In the genomic region with DNA sequence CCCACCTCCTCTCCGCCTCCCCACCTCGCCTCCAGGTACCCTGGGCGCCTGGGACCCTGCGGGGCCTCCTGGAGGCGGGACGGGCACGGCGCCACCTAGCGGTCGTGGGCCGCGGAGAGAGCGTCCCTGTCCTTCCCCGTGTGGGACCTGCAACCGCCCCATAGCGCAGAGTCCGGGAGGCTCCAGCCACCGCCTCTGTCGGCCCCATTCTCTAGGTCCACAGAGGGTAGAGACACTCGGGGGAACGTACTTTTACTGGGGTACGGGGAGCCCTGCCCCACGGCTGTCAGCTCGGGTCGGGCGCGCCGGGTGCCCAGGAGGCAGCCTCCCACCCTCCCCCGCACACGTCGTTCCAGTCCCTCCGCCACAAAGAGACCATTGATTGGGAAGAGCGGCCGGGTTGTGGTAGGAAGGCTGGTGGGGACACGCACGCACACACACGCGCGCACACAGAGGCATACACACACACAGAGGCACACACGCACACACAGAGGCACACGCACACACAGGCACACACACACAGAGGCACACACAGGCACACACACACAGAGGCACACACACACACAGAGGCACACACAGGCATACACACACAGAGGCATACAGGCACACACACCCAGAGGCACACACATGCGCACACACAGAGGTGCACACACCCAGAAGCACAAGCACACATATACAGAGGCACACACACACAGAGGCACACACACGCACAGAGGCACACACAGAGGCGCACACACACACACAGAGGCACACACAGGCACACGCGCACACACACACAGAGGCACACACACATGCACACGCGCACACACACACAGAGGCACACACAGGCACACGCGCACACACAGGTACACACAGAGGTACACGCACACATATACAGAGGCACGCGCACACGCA, we compare ENCODE assay signal across 8 cellular contexts. TPM values are rescaled to one million over a fixed set of nuclear protein-coding genes. Genes with fewer than 3 reads are reported as not detected.
A peak's percentile ranks its signal among the peaks of the same experiment; 100 is the strongest.
DNase-seq lines count a peak whose midpoint lies in the region; ATAC-seq, FAIRE-seq and TF ChIP-seq lines count a peak whose summit lies in the region.

No MANE protein-coding gene starts in this region.

- TF ChIP-seq EP300 in H1 (IDR thresholded peaks at IDR 0.05; ENCODE audit: borderline replicate concordance in 1 of 2, low read depth in 2 of 2, low read length in 2 of 2), result no peak

- H4K5ac ChIP-seq in H1 (ENCODE audit: insufficient read length, low read depth, low read length), result peak overlapping the region; percentile 48

- FAIRE-seq in H1 (lab: Jason Lieb, UNC), result no peak

- H3K27me3 ChIP-seq in H1 (replicated peaks in 1 of 4; ENCODE audit: control insufficient read depth in 3 of 4, extremely low read depth in 1 of 4, insufficient read depth in 3 of 4, low read length in 3 of 4), result peaks cover 0 to 22% (median 13%) of the 10 kb centered on the region in 4 experiments; a peak in 6 of 7 replicates

- H3K23me2 ChIP-seq in H1 (ENCODE audit: low read depth, low read length), result peaks cover 13% of the 10 kb centered on the region; the same call in 1 of the 2 replicates

- H3K27ac ChIP-seq in H1 (ENCODE audit: low read depth, low read length), result no peak overlapping the region

- H3K79me2 ChIP-seq in H1 (ENCODE audit: control insufficient read depth in 1 of 2, insufficient read depth in 2 of 2, low read length in 2 of 2), result no peaks in the 10 kb centered on the region

- H3K36me3 ChIP-seq in H1 (ENCODE audit: control insufficient read depth in 2 of 4, insufficient read depth in 4 of 4, low read length in 3 of 4), result no peaks in the 10 kb centered on the region

- DNase-seq in EH (ENCODE audit: low read depth), result peak; percentile 35
- DNase-seq in HuH-7 (ENCODE audit: low spot score), result peak; percentile 83
- DNase-seq in activated CD8-positive, alpha-beta memory T cell treated with anti-CD3 and anti-CD28 coated beads for 24 hours, result peak; percentile 87
- DNase-seq in H1 (ENCODE audit: low read depth in 1 of 2, low spot score in 2 of 2), result peak in 1 of 2 experiments; percentile 95
- DNase-seq in midbrain (lab: John Stamatoyannopoulos, UW), result peak; percentile 83
- peak; percentile 39 for DNase-seq in stimulated activated naive CD4-positive, alpha-beta T cell treated with Interleukin-2 at 50 U/mL for 16 hours (lab: John Stamatoyannopoulos, UW)
- DNase-seq in NCI-H524 (lab: John Stamatoyannopoulos, UW), result no peak

- peak overlapping the region; percentile 100 for H2BK15ac ChIP-seq in H1 (ENCODE audit: low read length)

- WGBS in H1 (ENCODE audit: extremely low coverage in 1 of 2, insufficient coverage in 1 of 2, insufficient read length in 1 of 2, insufficient replicate concordance in 2 of 2, low coverage in 1 of 2, low lambda C conversion rate in 2 of 2, missing lambda C conversion rate in 1 of 2), 2 experiments, result 34% methylated on average over 33 of the region's 54 CpGs; no CpG with 5 or more reads in 1 of the 2 experiments

- no peak overlapping the region for H3K14ac ChIP-seq in H1 (ENCODE audit: insufficient read length)

- peak; percentile 53 to 74 for TF ChIP-seq RAD21 in H1 (IDR thresholded peaks at IDR 0.05 in 1 of 2, conservative IDR thresholded peaks at IDR 0.05 in 1 of 2; ENCODE audit: low read depth in 2 of 2, low read length in 2 of 2)

- H3K4me2 ChIP-seq in H1 (ENCODE audit: insufficient read depth in 1 of 2, low read depth in 2 of 2, low read length in 2 of 2), result peak overlapping the region; percentile 74 to 84

- peak overlapping the region; percentile 49 for H3K4ac ChIP-seq in H1 (replicated peaks; ENCODE audit: insufficient read length, low read depth, low read length)

- peaks cover 4 to 12% (median 10%) of the 10 kb centered on the region in 4 experiments for H3K4me1 ChIP-seq in H1 (replicated peaks in 1 of 4; ENCODE audit: control insufficient read depth in 3 of 4, insufficient read depth in 4 of 4, low read length in 3 of 4)

- peak overlapping the region; percentile 88 for H2BK5ac ChIP-seq in H1 (ENCODE audit: low read depth, low read length)

- no peak for TF ChIP-seq POLR2A in H1 (IDR thresholded peaks at IDR 0.05; ENCODE audit: control extremely low read depth in 1 of 2, low read depth in 2 of 2, low read length in 2 of 2)

- peak overlapping the region; percentile 11 to 67 (median 34); a peak in 6 of 8 replicates for H3K4me3 ChIP-seq in H1 (ENCODE audit: extremely low read depth in 1 of 4, insufficient read depth in 2 of 4, low read depth in 3 of 4, low read length in 4 of 4)

- H3K9me3 ChIP-seq in H1 (ENCODE audit: insufficient read depth in 2 of 2, low read depth in 1 of 2, low read length in 1 of 2), result no peaks in the 10 kb centered on the region

- no peak overlapping the region for H3K56ac ChIP-seq in H1 (replicated peaks; ENCODE audit: insufficient read length, low read depth, low read length)

- peaks cover 0 to 12% of the 10 kb centered on the region in 2 experiments for H4K20me1 ChIP-seq in H1 (replicated peaks in 1 of 2; ENCODE audit: control insufficient read depth in 1 of 2, insufficient read depth in 2 of 2, low read length in 2 of 2)

- H3K79me1 ChIP-seq in H1 (ENCODE audit: low read depth, low read length), result no peaks in the 10 kb centered on the region

- H2BK120ac ChIP-seq in H1 (replicated peaks; ENCODE audit: low read depth, low read length), result no peak overlapping the region

- POLR2A ChIA-PET in H1 (lab: Charles Lee; ENCODE audit: partially characterized antibody), result interaction anchor here (1.2 to 2.0 kb wide), 2 partner anchors 14 to 49 kb away, joined by 3 to 10 read pairs; no protein-coding TSS in a partner anchor

- H3K23ac ChIP-seq in H1 (ENCODE audit: insufficient read length), result no peak overlapping the region

- no peak overlapping the region; the same call in 1 of the 2 replicates for H4K8ac ChIP-seq in H1 (ENCODE audit: extremely low read depth, insufficient read depth, low read length)

- H3K9ac ChIP-seq in H1 (replicated peaks in 1 of 4; ENCODE audit: extremely low read depth in 1 of 4, low read depth in 3 of 4, low read length in 3 of 4), result peak overlapping the region in 1 of 4 experiments; percentile 61; a peak in 1 of 7 replicates

- peak overlapping the region; percentile 93 for H4K91ac ChIP-seq in H1 (replicated peaks; ENCODE audit: insufficient read length, low read length)

- H2BK20ac ChIP-seq in H1 (ENCODE audit: low read length), result peak overlapping the region; percentile 74

- no peak overlapping the region for H2AFZ ChIP-seq in H1 (ENCODE audit: low read length)

- H2AK5ac ChIP-seq in H1 (ENCODE audit: low read depth, low read length), result peak overlapping the region; percentile 66

- ATAC-seq in HG03439 (IDR thresholded peaks at IDR 0.05; ENCODE audit: unreplicated experiment), result no peak

- CTCF ChIA-PET in H1 (lab: Charles Lee; ENCODE audit: partially characterized antibody), result interaction anchor here (0.6 to 3.8 kb wide), 13 partner anchors 11 to 462 kb away, joined by 3 to 17 read pairs (median 3); a partner anchor contains a TSS

- peak overlapping the region; percentile 42 for H3K18ac ChIP-seq in H1 (ENCODE audit: extremely low read depth, low read length)

- peak; percentile 85 to 91 (median 89) for TF ChIP-seq CTCF in H1 (IDR thresholded peaks at IDR 0.05; ENCODE audit: control extremely low read depth in 1 of 3, insufficient read depth in 1 of 3, low read depth in 1 of 3, low read length in 3 of 3)

- H2BK12ac ChIP-seq in H1 (ENCODE audit: low read depth, low read length), result peak overlapping the region; percentile 99

TF ChIP-seq in H1, 55 proteins besides CTCF, POLR2A, EP300 and RAD21 (continues in another document):
- TF ChIP-seq HDAC6 (IDR thresholded peaks at IDR 0.05; ENCODE audit: low read depth, low read length), result no peak
- TF ChIP-seq EGR1 (IDR thresholded peaks at IDR 0.05; ENCODE audit: borderline replicate concordance, low read depth, low read length), result no peak

RNA-seq across cellular contexts. Expression of a gene that starts 12.6 kb away (rescaled TPM):
- 97.6 and 97.7 TPM in 2 replicates for total RNA-seq in H1 (2021; fragmentation: NEBNext Ultra II Directional; extraction: Animal tissue kit (Norgen Biotek cat#: 25700))
- polyA plus RNA-seq in H1 (2011; rRNA removed), result 43.2 and 63.0 TPM in 2 replicates
- polyA plus RNA-seq in H1 (2011; cell fraction: cytosol; rRNA removed), result 43.8 TPM
- polyA plus RNA-seq in H1 (2011; cell fraction: nucleus; rRNA removed), result 74.6 TPM
- polyA plus RNA-seq in H1 (2012, experiment 1 of 2), result 69.0 to 102 TPM (median 89.4 TPM) in 4 replicates
- 73.5 TPM for polyA plus RNA-seq in H1 (2012, experiment 2 of 2)
- polyA plus RNA-seq in H1 (2013, experiment 1 of 2), result 93.0 TPM
- 97.4 TPM for polyA plus RNA-seq in H1 (2013, experiment 2 of 2)
- 104 and 120 TPM in 2 replicates for polyA minus RNA-seq in H1 (2011; rRNA and poly(A)+ RNA removed)
- 68.6 TPM for polyA minus RNA-seq in H1 (2011; cell fraction: cytosol; rRNA and poly(A)+ RNA removed)
- 58.5 TPM for polyA minus RNA-seq in H1 (2011; cell fraction: nucleus; rRNA and poly(A)+ RNA removed)

Comparison
In these comparisons a context has a peak if more than half of its experiments do, and no peak if none do; other contexts are left out.
1. DNase-seq: peak in EH (single experiment), HuH-7 (single experiment), activated CD8-positive, alpha-beta memory T cell treated with anti-CD3 and anti-CD28 coated beads for 24 hours (single experiment), midbrain (single experiment) and stimulated activated naive CD4-positive, alpha-beta T cell treated with Interleukin-2 at 50 U/mL for 16 hours (single experiment); none in NCI-H524 (0 of 2).